ENCODE assay signal across 1 cellular context in the genomic region with DNA sequence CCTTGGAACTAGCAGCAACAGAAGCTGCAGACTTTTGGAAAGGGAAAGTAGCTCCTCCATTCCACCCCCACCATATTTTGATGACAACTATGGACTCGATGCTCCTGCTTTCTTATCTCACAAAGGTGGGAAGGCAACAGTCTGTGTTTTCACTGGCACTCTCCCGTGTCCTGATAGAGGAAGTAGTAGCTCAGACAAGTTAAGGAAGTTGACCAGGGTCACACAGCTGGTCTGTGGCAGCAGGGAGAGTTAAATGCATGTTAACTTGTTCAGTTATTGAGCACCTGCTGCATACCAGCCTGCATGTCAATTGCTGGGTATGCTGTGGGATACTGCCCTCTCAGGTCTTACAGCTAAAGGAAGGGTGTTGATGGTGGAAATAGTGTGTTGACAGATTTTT.
TF ChIP-seq lines count a peak whose summit lies in the region.

No MANE protein-coding gene starts in this region.

TF ChIP-seq in HEK293, 187 proteins besides CTCF, POLR2A, EP300 and RAD21 (continued from another document):
- TF ChIP-seq, protein P1, sequence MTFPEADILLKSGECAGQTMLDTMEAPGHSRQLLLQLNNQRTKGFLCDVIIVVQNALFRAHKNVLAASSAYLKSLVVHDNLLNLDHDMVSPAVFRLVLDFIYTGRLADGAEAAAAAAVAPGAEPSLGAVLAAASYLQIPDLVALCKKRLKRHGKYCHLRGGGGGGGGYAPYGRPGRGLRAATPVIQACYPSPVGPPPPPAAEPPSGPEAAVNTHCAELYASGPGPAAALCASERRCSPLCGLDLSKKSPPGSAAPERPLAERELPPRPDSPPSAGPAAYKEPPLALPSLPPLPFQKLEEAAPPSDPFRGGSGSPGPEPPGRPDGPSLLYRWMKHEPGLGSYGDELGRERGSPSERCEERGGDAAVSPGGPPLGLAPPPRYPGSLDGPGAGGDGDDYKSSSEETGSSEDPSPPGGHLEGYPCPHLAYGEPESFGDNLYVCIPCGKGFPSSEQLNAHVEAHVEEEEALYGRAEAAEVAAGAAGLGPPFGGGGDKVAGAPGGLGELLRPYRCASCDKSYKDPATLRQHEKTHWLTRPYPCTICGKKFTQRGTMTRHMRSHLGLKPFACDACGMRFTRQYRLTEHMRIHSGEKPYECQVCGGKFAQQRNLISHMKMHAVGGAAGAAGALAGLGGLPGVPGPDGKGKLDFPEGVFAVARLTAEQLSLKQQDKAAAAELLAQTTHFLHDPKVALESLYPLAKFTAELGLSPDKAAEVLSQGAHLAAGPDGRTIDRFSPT (tag by site-specific recombination; IDR thresholded peaks at IDR 0.05), result no peak
- TF ChIP-seq PRDM1 (tag by site-specific recombination; IDR thresholded peaks at IDR 0.05), result 0 out of 2 replicates have a peak, but pooled peaks have one; percentile 18
- TF ChIP-seq GLIS1 (tag by site-specific recombination; IDR thresholded peaks at IDR 0.05), result no peak
